22 cellular contexts compared by ENCODE assay signal in genomic region chr3:52451237-52452083, GRCh38. TPM values are rescaled to one million over a fixed set of nuclear protein-coding genes. Genes with fewer than 3 reads are reported as not detected.
DNase-seq lines count a peak whose midpoint lies in the region; ATAC-seq, FAIRE-seq and TF ChIP-seq lines count a peak whose summit lies in the region.
"Had no signal": no experiment of that assay in that cellular context is flagged by ENCODE, and none has a peak within 500 bp of the region (broad histone marks: within the 10 kb centered on the region; RNA-seq: fewer than 3 reads in every experiment).

No MANE protein-coding gene starts in this region.

- H3K27me3 Mint-ChIP-seq in glutamatergic neuron (ENCODE audit: unreplicated experiment), result peaks cover 14% of the 10 kb centered on the region
- H3K27me3 Mint-ChIP-seq: activated CD8-positive, alpha-beta T cell treated with anti-CD3 and anti-CD28 coated beads for 36 hours; activated naive CD8-positive, alpha-beta T cell treated with anti-CD3 and anti-CD28 coated beads, Interleukin-2, amount 50 U/mL, for 24 hours; memory B cell; T-cell had no signal

- DNase-seq in DND-41 (no peak), HTR-8/SVneo (ENCODE audit: insufficient read length, low spot score) (no peak), glutamatergic neuron (no peak), osteoblast (ENCODE audit: insufficient read length, low spot score, missing footprints) (peak; percentile 76), mucosa of descending colon (no peak), GM12892 (ENCODE audit: insufficient read length) (no peak), kidney glomerular epithelial cell (lab: John Stamatoyannopoulos, UW) (no peak)
- no peak for DNase-seq in activated naive CD4-positive, alpha-beta T cell treated with anti-CD3 and anti-CD28 coated beads, Interleukin-2, amount 50 U/mL, for 16 hours
- DNase-seq: activated CD8-positive, alpha-beta T cell treated with anti-CD3 and anti-CD28 coated beads for 36 hours; activated naive CD8-positive, alpha-beta T cell treated with anti-CD3 and anti-CD28 coated beads, Interleukin-2, amount 50 U/mL, for 24 hours; activated T-cell treated with anti-CD3 and anti-CD28 coated beads, Interleukin-2, amount 50 U/mL, for 48 hours; dorsolateral prefrontal cortex; esophagus squamous epithelium; KG1; NCI-H2029 treated with DMSO at 0.1 percent for 48 hours; NCI-H526; SHP77; stimulated activated CD4-positive, alpha-beta T cell treated with anti-CD3 and anti-CD28 coated beads, Interleukin-4, amount 100 ng/mL, for 1 hour; T-cell had no signal

- H3K36me3 ChIP-seq in DND-41 (ENCODE audit: insufficient read depth, low read length) (no peaks in the 10 kb centered on the region), osteoblast (ENCODE audit: insufficient read depth, low read length) (no peaks in the 10 kb centered on the region), mucosa of descending colon (ENCODE audit: low read depth) (no peaks in the 10 kb centered on the region)
- H3K36me3 ChIP-seq: breast epithelium, esophagus squamous epithelium, HAP-1 had no signal

- H3K4me2 ChIP-seq in DND-41 (ENCODE audit: insufficient read depth, low read length) (no peak overlapping the region), osteoblast (ENCODE audit: insufficient read depth, low read length) (no peak overlapping the region)

- ATAC-seq in DND-41 (ENCODE audit: insufficient read depth, low read depth) (no peak), mucosa of descending colon (no peak)
- ATAC-seq: activated CD8-positive, alpha-beta T cell treated with anti-CD3 and anti-CD28 coated beads for 36 hours; activated naive CD8-positive, alpha-beta T cell treated with anti-CD3 and anti-CD28 coated beads, Interleukin-2, amount 50 U/mL, for 24 hours; T-cell had no signal

- H2AFZ ChIP-seq in DND-41 (ENCODE audit: low read depth, low read length) (no peak overlapping the region), osteoblast (ENCODE audit: low read length) (no peak overlapping the region)

- H3K79me2 ChIP-seq in DND-41 (ENCODE audit: insufficient read depth, low read length) (peaks cover 11% of the 10 kb centered on the region), osteoblast (ENCODE audit: insufficient read depth, low read length) (peaks cover 14% of the 10 kb centered on the region)

- H3K27ac Mint-ChIP-seq in glutamatergic neuron (ENCODE audit: unreplicated experiment), result no peak overlapping the region
- H3K27ac Mint-ChIP-seq: activated CD8-positive, alpha-beta T cell treated with anti-CD3 and anti-CD28 coated beads for 36 hours; activated naive CD8-positive, alpha-beta T cell treated with anti-CD3 and anti-CD28 coated beads, Interleukin-2, amount 50 U/mL, for 24 hours; memory B cell; T-cell had no signal

- H3K27me3 ChIP-seq in DND-41 (ENCODE audit: insufficient read depth, low read length, poor library complexity) (no peaks in the 10 kb centered on the region), osteoblast (ENCODE audit: insufficient read depth, low read length) (no peaks in the 10 kb centered on the region)
- H3K27me3 ChIP-seq: breast epithelium, dorsolateral prefrontal cortex, esophagus squamous epithelium had no signal

- FAIRE-seq in HTR-8/SVneo (lab: Jason Lieb, UNC) (peak; percentile 48), GM12892 (lab: Jason Lieb, UNC) (no peak)

- no peak overlapping the region for H3K4me3 ChIP-seq in DND-41 (ENCODE audit: low read depth in 1 of 2, low read length in 2 of 2)
- no peak overlapping the region for H3K4me3 ChIP-seq in osteoblast (ENCODE audit: insufficient read depth, low read length)
- H3K4me3 ChIP-seq in mucosa of descending colon, result no peak overlapping the region
- H3K4me3 ChIP-seq: breast epithelium, dorsolateral prefrontal cortex, esophagus squamous epithelium, HAP-1 had no signal

- no peak overlapping the region for H3K9ac ChIP-seq in DND-41 (ENCODE audit: low read depth, low read length)

- H4K20me1 ChIP-seq in DND-41 (ENCODE audit: insufficient read depth, low read length) (0 out of 2 replicates have a peak, but pooled peaks cover 2% of the 10 kb centered on the region), osteoblast (ENCODE audit: insufficient read depth, low read length) (peaks cover 3% of the 10 kb centered on the region)

- H3K27ac ChIP-seq in DND-41 (ENCODE audit: low read length), result no peak overlapping the region
- H3K27ac ChIP-seq in osteoblast (ENCODE audit: low read depth, low read length), result no peak overlapping the region
- H3K27ac ChIP-seq: esophagus squamous epithelium had no signal

- H3K4me3 Mint-ChIP-seq in glutamatergic neuron (ENCODE audit: unreplicated experiment), result peak overlapping the region; percentile 52
- H3K4me3 Mint-ChIP-seq: activated CD8-positive, alpha-beta T cell treated with anti-CD3 and anti-CD28 coated beads for 36 hours; activated naive CD8-positive, alpha-beta T cell treated with anti-CD3 and anti-CD28 coated beads, Interleukin-2, amount 50 U/mL, for 24 hours; memory B cell; T-cell had no signal

- TF ChIP-seq POLR2A in GM12892 (IDR thresholded peaks at IDR 0.05; ENCODE audit: low read depth, low read length), result no peak

- TF ChIP-seq CTCF in DND-41 (IDR thresholded peaks at IDR 0.05; ENCODE audit: borderline replicate concordance, extremely low read depth, low read length, poor library complexity, severe bottlenecking) (peak; percentile 23), glutamatergic neuron (IDR thresholded peaks at IDR 0.05; ENCODE audit: partially characterized antibody, unreplicated experiment) (peak; percentile 20), osteoblast (IDR thresholded peaks at IDR 0.05; ENCODE audit: extremely low read depth, low read depth, low read length) (no peak), mucosa of descending colon (IDR thresholded peaks at IDR 0.05) (no peak)

- no peaks in the 10 kb centered on the region for H3K9me3 ChIP-seq in DND-41 (ENCODE audit: insufficient read depth, low read length, severe bottlenecking)
- no peaks in the 10 kb centered on the region for H3K9me3 ChIP-seq in osteoblast (ENCODE audit: low read depth, low read length)
- H3K9me3 ChIP-seq in mucosa of descending colon, result no peaks in the 10 kb centered on the region
- H3K9me3 ChIP-seq: breast epithelium, esophagus squamous epithelium, HAP-1 had no signal

- H3K9me3 Mint-ChIP-seq in glutamatergic neuron (ENCODE audit: unreplicated experiment), result peaks cover 11% of the 10 kb centered on the region
- H3K9me3 Mint-ChIP-seq: activated CD8-positive, alpha-beta T cell treated with anti-CD3 and anti-CD28 coated beads for 36 hours; activated naive CD8-positive, alpha-beta T cell treated with anti-CD3 and anti-CD28 coated beads, Interleukin-2, amount 50 U/mL, for 24 hours; memory B cell; T-cell had no signal

- H3K4me1 ChIP-seq in DND-41 (ENCODE audit: insufficient read depth, low read length) (peaks cover 17% of the 10 kb centered on the region), osteoblast (ENCODE audit: insufficient read depth, low read length) (peaks cover 9% of the 10 kb centered on the region), mucosa of descending colon (ENCODE audit: low read depth) (peaks cover 11% of the 10 kb centered on the region)

- H3K36me3 Mint-ChIP-seq in glutamatergic neuron (ENCODE audit: unreplicated experiment), result no peaks in the 10 kb centered on the region
- H3K36me3 Mint-ChIP-seq: memory B cell, T-cell had no signal

- intact Hi-C loops in mucosa of descending colon (cut with DNase I, micrococcal nuclease), result no loop called here

- peaks cover 12% of the 10 kb centered on the region for H3K4me1 Mint-ChIP-seq in glutamatergic neuron (ENCODE audit: low read depth, unreplicated experiment)

RNA-seq across cellular contexts. Expression of gene TNNC1, which starts 2.4 kb away (rescaled TPM):
- 2.7 TPM for total RNA-seq in glutamatergic neuron (ENCODE audit: unreplicated experiment)
- 0.29 and 0.36 TPM in 2 replicates for total RNA-seq in osteoblast
- total RNA-seq in mucosa of descending colon, result 1 to 10 TPM in 2 of 3 donors, under 1 TPM in 1; 0.60 to 6.3 (median 2.5) TPM
- 1.7 TPM for polyA plus RNA-seq in GM12892 (2012; ENCODE audit: missing spikeins)

RNA-seq across cellular contexts. Expression of gene NISCH, which starts 3.9 kb away (rescaled TPM):
- total RNA-seq in glutamatergic neuron (ENCODE audit: unreplicated experiment) (280 TPM), osteoblast (72.2 and 83.2 TPM in 2 replicates), mucosa of descending colon (10 to 100 TPM; 57.6 to 91.0 (median 72.1) TPM)
- 19.2 TPM for polyA plus RNA-seq in GM12892 (2012; ENCODE audit: missing spikeins)

RNA-seq across cellular contexts. Expression of gene SEMA3G, which starts 6.6 kb away (rescaled TPM):
- total RNA-seq in glutamatergic neuron (ENCODE audit: unreplicated experiment) (0.59 TPM), osteoblast (under 0.01 TPM in 1 of 2 replicates, not detected in the other), mucosa of descending colon (10 to 100 TPM in 1 of 3 donors, 1 to 10 TPM in 2; 2.7 to 10.2 (median 3.1) TPM)
- not detected for polyA plus RNA-seq in GM12892 (2012; ENCODE audit: missing spikeins)
- total RNA-seq: activated CD8-positive, alpha-beta T cell treated with anti-CD3 and anti-CD28 coated beads for 36 hours had no signal

RNA-seq across cellular contexts. Expression of gene PHF7, which starts 41.0 kb away (rescaled TPM):
- total RNA-seq in glutamatergic neuron (ENCODE audit: unreplicated experiment), result 8.9 TPM
- 8.8 and 10.9 TPM in 2 replicates for total RNA-seq in osteoblast
- 10 to 100 TPM; 13.9 to 24.7 (median 17.6) TPM for total RNA-seq in mucosa of descending colon
- polyA plus RNA-seq in GM12892 (2012; ENCODE audit: missing spikeins), result 8.6 TPM

RNA-seq across cellular contexts. Expression of gene BAP1, which starts 41.7 kb away (rescaled TPM):
- total RNA-seq in glutamatergic neuron (ENCODE audit: unreplicated experiment) (130 TPM), osteoblast (65.4 and 72.4 TPM in 2 replicates), mucosa of descending colon (10 to 100 TPM; 69.3 to 87.0 (median 84.1) TPM)
- polyA plus RNA-seq in GM12892 (2012; ENCODE audit: missing spikeins), result 51.3 TPM

Comparison
In these comparisons a context has a peak if more than half of its experiments do, and no peak if none do; other contexts are left out.
1. CTCF ChIP-seq: peak in DND-41 (single experiment) and glutamatergic neuron (single experiment); none in osteoblast (single experiment) and mucosa of descending colon (single experiment).